8 cellular contexts compared by ENCODE assay signal in genomic region chr11:79436911-79437273, GRCh38. TPM values are rescaled to one million over a fixed set of nuclear protein-coding genes. Genes with fewer than 3 reads are reported as not detected.
DNase-seq lines count a peak whose midpoint lies in the region; ATAC-seq and TF ChIP-seq lines count a peak whose summit lies in the region.

No MANE protein-coding gene starts in this region.

- ATAC-seq in heart right ventricle (no peak), left cardiac atrium (no peak), HG02852 (IDR thresholded peaks at IDR 0.05; ENCODE audit: unreplicated experiment) (no peak)

- no peaks in the 10 kb centered on the region for H3K36me3 Mint-ChIP-seq in Caco-2 (ENCODE audit: insufficient read depth, unreplicated experiment)

- no peak overlapping the region for H3K27ac ChIP-seq in heart right ventricle
- peak overlapping the region in 3 of 59 donors; percentile 83 to 93 (median 91) for H3K27ac ChIP-seq in dorsolateral prefrontal cortex
- no peak overlapping the region for H3K27ac ChIP-seq in muscle layer of colon (ENCODE audit: low read depth, low read length)
- H3K27ac ChIP-seq in urinary bladder (ENCODE audit: low read depth): no peak overlapping the region

- POLR2A ChIA-PET in Caco-2 (lab: Charles Lee): no interaction called here

- peaks cover 11% of the 10 kb centered on the region for H3K9me3 Mint-ChIP-seq in Caco-2 (ENCODE audit: unreplicated experiment)

- intact Hi-C loops in heart right ventricle (cut with DNase I): no loop called here
- intact Hi-C loops in left cardiac atrium (cut with DNase I): no loop called here
- intact Hi-C loops in dorsolateral prefrontal cortex (cut with DNase I): loop anchor here (5.0 to 10.0 kb wide), 2 partner anchors 180 to 192 kb away; no protein-coding TSS in a partner anchor
- intact Hi-C loops in Caco-2 (cut with micrococcal nuclease; ENCODE audit: unreplicated experiment): no loop called here

- H3K27ac Mint-ChIP-seq in Caco-2 (ENCODE audit: unreplicated experiment): no peak overlapping the region

- no peaks in the 10 kb centered on the region for H3K9me3 ChIP-seq in heart right ventricle
- H3K9me3 ChIP-seq in muscle layer of colon (ENCODE audit: low read length): no peaks in the 10 kb centered on the region
- peaks cover 5% of the 10 kb centered on the region; the same call in 1 of the 2 replicates for H3K9me3 ChIP-seq in Caco-2

- BruUV-seq in Caco-2 (replicated peaks; lab: Mats Ljungman, UMichigan): no TSS peak

- DNase-seq in heart right ventricle (no peak), left cardiac atrium (no peak), dorsolateral prefrontal cortex (no peak), NCI-H2227 (lab: John Stamatoyannopoulos, UW; ENCODE audit: unreplicated experiment) (no peak), Caco-2 (no peak)

- H3K4me1 ChIP-seq in heart right ventricle: peaks cover 3 to 50% (median 40%) of the 10 kb centered on the region in 9 donors
- peaks cover 36% of the 10 kb centered on the region for H3K4me1 ChIP-seq in muscle layer of colon (ENCODE audit: insufficient read depth, low read length)
- no peaks in the 10 kb centered on the region for H3K4me1 ChIP-seq in urinary bladder (ENCODE audit: insufficient read depth)
- H3K4me1 ChIP-seq in Caco-2: no peaks in the 10 kb centered on the region

- H3K27me3 Mint-ChIP-seq in Caco-2 (ENCODE audit: insufficient read depth, unreplicated experiment): peaks cover 13% of the 10 kb centered on the region

- no peak overlapping the region for H3K9ac ChIP-seq in muscle layer of colon (ENCODE audit: low read length)

- 21 to 25% methylated on average over 10 of the region's 10 CpGs for WGBS in heart right ventricle, 2 donors
- WGBS in urinary bladder: 29% methylated on average over 10 of the region's 10 CpGs

- CTCF ChIA-PET in Caco-2 (lab: Charles Lee): no interaction called here

- H3K4me3 Mint-ChIP-seq in Caco-2 (ENCODE audit: unreplicated experiment): no peak overlapping the region

- H3K4me3 ChIP-seq in heart right ventricle (peak overlapping the region in 9 of 10 donors; percentile 35 to 64 (median 57)), dorsolateral prefrontal cortex (peak overlapping the region; percentile 41 to 84 (median 71)), muscle layer of colon (ENCODE audit: low read depth in 1 of 2, low read length in 2 of 2) (peak overlapping the region; percentile 27 to 57), urinary bladder (ENCODE audit: low read depth, low read length) (peak overlapping the region; percentile 53), Caco-2 (ENCODE audit: low read depth, low read length) (no peak overlapping the region)

- peaks cover 16 to 96% (median 93%) of the 10 kb centered on the region in 7 donors for H3K27me3 ChIP-seq in heart right ventricle
- H3K27me3 ChIP-seq in dorsolateral prefrontal cortex: peaks cover 0 to 69% (median 6%) of the 10 kb centered on the region in 45 donors
- H3K27me3 ChIP-seq in muscle layer of colon (ENCODE audit: control insufficient read depth in 1 of 2, insufficient read depth in 2 of 2, low read length in 2 of 2): peaks cover 56 to 80% of the 10 kb centered on the region in 2 donors
- no peaks in the 10 kb centered on the region for H3K27me3 ChIP-seq in Caco-2 (replicated peaks; ENCODE audit: control insufficient read depth, insufficient read depth, low read length)

- H3K36me3 ChIP-seq in heart right ventricle: no peaks in the 10 kb centered on the region
- no peaks in the 10 kb centered on the region for H3K36me3 ChIP-seq in muscle layer of colon (ENCODE audit: insufficient read depth, low read length)
- H3K36me3 ChIP-seq in urinary bladder (ENCODE audit: insufficient read depth): no peaks in the 10 kb centered on the region
- no peaks in the 10 kb centered on the region for H3K36me3 ChIP-seq in Caco-2 (ENCODE audit: control insufficient read depth, insufficient read depth, low read length)

- TF ChIP-seq CTCF in heart right ventricle (IDR thresholded peaks at IDR 0.05) (no peak), dorsolateral prefrontal cortex (IDR thresholded peaks at IDR 0.05 in 54 of 56, conservative IDR thresholded peaks at IDR 0.05 in 2 of 56; ENCODE audit: low read depth in 1 of 56, partially characterized antibody in 56 of 56) (no peak), Caco-2 (IDR thresholded peaks at IDR 0.05; ENCODE audit: insufficient read depth in 1 of 2, low read depth in 1 of 2, low read length in 1 of 2, severe bottlenecking in 1 of 2, unreplicated experiment in 1 of 2) (no peak)

- H3K4me1 Mint-ChIP-seq in Caco-2 (ENCODE audit: low read depth, unreplicated experiment): no peaks in the 10 kb centered on the region

RNA-seq across cellular contexts. Expression of gene TENM4, which starts 3.9 kb away (rescaled TPM):
- 1 to 10 TPM in 5 of 10 donors, under 1 TPM in 5; 0.38 to 3.6 (median 1.0) TPM for total RNA-seq in heart right ventricle
- polyA plus RNA-seq in heart right ventricle: 1 to 10 TPM in 1 of 2 donors, under 1 TPM in 1; 0.10 to 1.0 TPM
- 1 to 10 TPM; 2.5 to 4.4 TPM for total RNA-seq in left cardiac atrium
- total RNA-seq in dorsolateral prefrontal cortex: 100 to 1,000 TPM in 5 of 120 experiments, 10 to 100 TPM in 115; 37.8 to 115 (median 70.2) TPM
- 27.8 TPM for total RNA-seq in urinary bladder
- 1.5 TPM for polyA plus RNA-seq in urinary bladder
- total RNA-seq in Caco-2 (2022): 1.1 and 2.0 TPM in 2 replicates

Comparison
In these comparisons a context has a peak if more than half of its experiments do, and no peak if none do; other contexts are left out.
1. intact Hi-C loops: an anchor here in dorsolateral prefrontal cortex (5.0 to 10.0 kb wide); none called in heart right ventricle, left cardiac atrium and Caco-2.